Comparison of ENCODE assay signal across 28 cellular contexts in genomic region chr13:80721689-80722088, GRCh38.
"Had no signal": no experiment of that assay in that cellular context is flagged by ENCODE, and none has a peak within 500 bp of the region (broad histone marks: within the 10 kb centered on the region; RNA-seq: fewer than 3 reads in every experiment).

No MANE protein-coding gene starts in this region.

- ATAC-seq: effector memory CD8-positive, alpha-beta T cell; esophagus mucosa; foreskin keratinocyte; gastrocnemius medialis; gastroesophageal sphincter; heart left ventricle; heart right ventricle had no signal

- H3K4me3 ChIP-seq: colonic mucosa, coronary artery, dorsolateral prefrontal cortex, esophagus muscularis mucosa, esophagus squamous epithelium, gastrocnemius medialis, gastroesophageal sphincter, heart left ventricle, heart right ventricle had no signal

- H3K9me3 ChIP-seq: colonic mucosa, esophagus squamous epithelium, gastrocnemius medialis, gastroesophageal sphincter had no signal

- H3K27ac ChIP-seq: colonic mucosa, coronary artery, dorsolateral prefrontal cortex, epithelial cell of prostate, esophagus muscularis mucosa, esophagus squamous epithelium, foreskin keratinocyte, gastrocnemius medialis, gastroesophageal sphincter, heart left ventricle, heart right ventricle had no signal

- FAIRE-seq: colon, endometrium, endothelial cell of umbilical vein, frontal cortex had no signal

- H3K4me1 ChIP-seq: colonic mucosa, esophagus muscularis mucosa, esophagus squamous epithelium, foreskin keratinocyte, gastrocnemius medialis, gastroesophageal sphincter had no signal

- DNase-seq: colonic mucosa; cortex of kidney; dermis blood vessel endothelial cell; dorsolateral prefrontal cortex; effector CD4-positive, alpha-beta T cell; effector CD8-positive, alpha-beta T cell; effector memory CD4-positive, alpha-beta T cell; effector memory CD8-positive, alpha-beta T cell; endodermal cell; erythroblast; esophagus squamous epithelium; foreskin fibroblast; foreskin keratinocyte; foreskin melanocyte; gastrocnemius medialis; glutamatergic neuron; head of caudate nucleus; heart left ventricle; heart right ventricle had no signal

- H3K27me3 ChIP-seq: colonic mucosa, dorsolateral prefrontal cortex, esophagus muscularis mucosa, esophagus squamous epithelium, foreskin keratinocyte, gastrocnemius medialis, gastroesophageal sphincter, heart left ventricle, heart right ventricle had no signal

- H3K36me3 ChIP-seq: colonic mucosa, esophagus muscularis mucosa, esophagus squamous epithelium, gastrocnemius medialis, gastroesophageal sphincter, heart left ventricle, heart right ventricle had no signal
